In genomic region chr5:6399978-6400910, GRCh38 we compare ENCODE assay signal across 18 cellular contexts. TPM values are rescaled to one million over a fixed set of nuclear protein-coding genes. Genes with fewer than 3 reads are reported as not detected.
A peak's percentile ranks its signal among the peaks of the same experiment; 100 is the strongest.
DNase-seq lines count a peak whose midpoint lies in the region; ATAC-seq, FAIRE-seq and TF ChIP-seq lines count a peak whose summit lies in the region.
"Had no signal": no experiment of that assay in that cellular context is flagged by ENCODE, and none has a peak within 500 bp of the region (broad histone marks: within the 10 kb centered on the region; RNA-seq: fewer than 3 reads in every experiment).

No MANE protein-coding gene starts in this region.

- peak; percentile 37 for DNase-seq in H54 (ENCODE audit: insufficient read length, low spot score)
- DNase-seq in RKO (ENCODE audit: low spot score), result peak; percentile 26
- DNase-seq in epithelial cell of prostate (ENCODE audit: low read depth, low spot score), result peak; percentile 65
- DNase-seq in renal cortical epithelial cell (ENCODE audit: low read depth), result peak; percentile 33
- no peak for DNase-seq in T-helper 2 cell
- no peak for DNase-seq in natural killer cell
- DNase-seq: amygdala; left lung; NCI-H2081 treated with DMSO at 0.1 percent for 48 hours; NCI-H82; SHP77 treated with DMSO at 0.1 percent for 48 hours; stimulated activated naive CD8-positive, alpha-beta T cell treated with anti-CD3 and anti-CD28 coated beads, Interleukin-15, Interleukin-2, amounts not matched to agents 100 U/mL and 50 U/mL, for 24 hours; T-helper 9 cell had no signal

- TF ChIP-seq POLR2A in H54 (IDR thresholded peaks at IDR 0.05; ENCODE audit: low read depth, low read length) (no peak), GM18505 (IDR thresholded peaks at IDR 0.05; ENCODE audit: borderline replicate concordance, extremely low read depth, insufficient read depth, insufficient read length) (no peak)

- H3K27ac Mint-ChIP-seq in natural killer cell, result no peak overlapping the region
- H3K27ac Mint-ChIP-seq: activated T-helper 1 cell treated with anti-CD3 and anti-CD28 coated beads, Interleukin-12 subunit alpha, Interleukin-12 subunit beta, Interleukin-2, Interleukin-4 antibody, amounts not matched to agents 30 ng/mL and 10 ng/mL and 1 ng/mL, durations not matched to agents 14 hours and 24 hours and 36 hours; nephron had no signal

- no peaks in the 10 kb centered on the region for H3K9me3 Mint-ChIP-seq in natural killer cell
- H3K9me3 Mint-ChIP-seq: activated T-helper 1 cell treated with anti-CD3 and anti-CD28 coated beads, Interleukin-12 subunit alpha, Interleukin-12 subunit beta, Interleukin-2, Interleukin-4 antibody, amounts not matched to agents 30 ng/mL and 10 ng/mL and 1 ng/mL, durations not matched to agents 14 hours and 24 hours and 36 hours had no signal

- peak; percentile 52 for FAIRE-seq in H54 (lab: Jason Lieb, UNC)

- no peak for ATAC-seq in GM18505 (IDR thresholded peaks at IDR 0.05; ENCODE audit: unreplicated experiment)
- no peak for ATAC-seq in GM18909 (IDR thresholded peaks at IDR 0.05; ENCODE audit: poor library complexity, unreplicated experiment)
- ATAC-seq in natural killer cell, result no peak
- ATAC-seq: left lung; stimulated activated naive CD8-positive, alpha-beta T cell treated with anti-CD3 and anti-CD28 coated beads, Interleukin-15, Interleukin-2, amounts not matched to agents 100 U/mL and 50 U/mL, for 24 hours had no signal

- no peaks in the 10 kb centered on the region for H3K36me3 Mint-ChIP-seq in natural killer cell

- intact Hi-C loops in natural killer cell (cut with micrococcal nuclease), result no loop called here

- no peak overlapping the region for H3K27ac ChIP-seq in epithelial cell of prostate
- H3K27ac ChIP-seq: HL-60, left lung had no signal

- no peak for TF ChIP-seq CTCF in natural killer cell (IDR thresholded peaks at IDR 0.05)

- no peaks in the 10 kb centered on the region for H3K4me1 Mint-ChIP-seq in natural killer cell
- H3K4me1 Mint-ChIP-seq: nephron had no signal

- peaks cover 16 to 34% of the 10 kb centered on the region in 2 donors for H3K27me3 Mint-ChIP-seq in natural killer cell (ENCODE audit: low read depth in 2 of 2)

- no peak overlapping the region for H3K4me3 Mint-ChIP-seq in natural killer cell
- H3K4me3 Mint-ChIP-seq: activated T-helper 1 cell treated with anti-CD3 and anti-CD28 coated beads, Interleukin-12 subunit alpha, Interleukin-12 subunit beta, Interleukin-2, Interleukin-4 antibody, amounts not matched to agents 30 ng/mL and 10 ng/mL and 1 ng/mL, durations not matched to agents 14 hours and 24 hours and 36 hours; nephron had no signal

RNA-seq across cellular contexts. Expression of gene MED10, which starts 21.9 kb away (rescaled TPM):
- total RNA-seq in renal cortical epithelial cell, result 7.3 and 12.9 TPM in 2 replicates
- 10 to 100 TPM; 64.4 to 68.5 (median 64.5) TPM for total RNA-seq in natural killer cell

RNA-seq across cellular contexts. Expression of gene UBE2QL1, which starts 48.4 kb away (rescaled TPM):
- total RNA-seq in renal cortical epithelial cell (not detected in 2 replicates), natural killer cell (not detected)

Comparison
In these comparisons a context has a peak if more than half of its experiments do, and no peak if none do; other contexts are left out.
1. DNase-seq: peak in H54 (single experiment), RKO (single experiment), epithelial cell of prostate (single experiment) and renal cortical epithelial cell (single experiment); none in T-helper 2 cell (0 of 5) and natural killer cell (single experiment).